In the genomic region with DNA sequence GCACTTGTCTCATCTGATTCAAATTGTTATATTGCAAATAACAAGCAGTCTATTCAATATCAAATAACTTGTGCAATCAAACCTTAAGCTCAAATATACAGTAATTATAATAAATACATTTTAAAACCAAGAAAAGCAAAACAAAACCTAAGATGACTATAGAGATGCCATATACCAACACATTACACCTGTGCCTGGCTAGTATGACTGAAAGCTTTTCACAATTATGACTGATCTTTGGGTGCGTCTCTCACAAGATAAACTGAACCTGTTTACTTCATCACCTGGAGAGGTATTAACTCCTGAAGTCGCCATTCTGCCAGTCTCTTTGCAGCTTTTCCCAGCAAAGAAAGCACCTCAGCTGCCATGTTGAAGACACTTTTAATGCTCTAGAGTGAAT, we compare ENCODE assay signal across 34 cellular contexts.
"Had no signal": no experiment of that assay in that cellular context is flagged by ENCODE, and none has a peak within 500 bp of the region (broad histone marks: within the 10 kb centered on the region; RNA-seq: fewer than 3 reads in every experiment).

No MANE protein-coding gene starts in this region.

- H3K9me3 Mint-ChIP-seq: activated B cell treated with CpG ODN at 0.5 μM for 24 hours; activated CD4-positive, alpha-beta memory T cell treated with anti-CD3 and anti-CD28 coated beads, Interleukin-2, amount 10 ng/mL, durations not matched to agents 7 days and 5 days; activated CD4-positive, alpha-beta T cell treated with anti-CD3 and anti-CD28 coated beads, Interleukin-2, amount 10 ng/mL, durations not matched to agents 7 days and 5 days; activated naive CD4-positive, alpha-beta T cell treated with anti-CD3 and anti-CD28 coated beads, Interleukin-2, amount 10 ng/mL, durations not matched to agents 7 days and 5 days; activated naive CD4-positive, alpha-beta T cell treated with anti-CD3 and anti-CD28 coated beads, Interleukin-2, amount 50 U/mL, for 72 hours; activated naive CD8-positive, alpha-beta T cell treated with anti-CD3 and anti-CD28 coated beads, Interleukin-2, amount 10 ng/mL, durations not matched to agents 7 days and 5 days; activated T-cell treated with anti-CD3 and anti-CD28 coated beads, Interleukin-2, amount 50 U/mL, for 4 hours; activated T-helper 1 cell treated with anti-CD3 and anti-CD28 coated beads, Interleukin-12 subunit alpha, Interleukin-12 subunit beta, Interleukin-2, Interleukin-4 antibody, amounts not matched to agents 30 ng/mL and 10 ng/mL and 1 ng/mL, durations not matched to agents 14 hours and 24 hours and 36 hours; effector memory CD8-positive, alpha-beta T cell; T-helper 2 cell treated with Interferon-gamma antibody and Interleukin-4, amounts not matched to agents 5 μg/mL and 100 μg/mL, for 36 hours had no signal

- H3K4me3 ChIP-seq: esophagus squamous epithelium, gastrocnemius medialis, heart left ventricle had no signal

- DNase-seq: activated B cell treated with CpG ODN at 0.5 μM for 24 hours; activated CD4-positive, alpha-beta memory T cell treated with anti-CD3 and anti-CD28 coated beads, Interleukin-2, amount 10 ng/mL, durations not matched to agents 7 days and 5 days; activated CD4-positive, alpha-beta T cell treated with anti-CD3 and anti-CD28 coated beads, Interleukin-2, amount 10 ng/mL, durations not matched to agents 7 days and 5 days; activated CD4-positive, alpha-beta T cell treated with anti-CD3 and anti-CD28 coated beads, Interleukin-2, amount 50 U/mL, for 4 hours; activated CD8-positive, alpha-beta memory T cell treated with anti-CD3 and anti-CD28 coated beads, Interleukin-2, amount 50 U/mL, for 48 hours; activated gamma-delta T cell; activated naive CD4-positive, alpha-beta T cell; activated naive CD4-positive, alpha-beta T cell treated with anti-CD3 and anti-CD28 coated beads, Interleukin-2, amount 10 ng/mL, durations not matched to agents 7 days and 5 days; activated naive CD8-positive, alpha-beta T cell treated with anti-CD3 and anti-CD28 coated beads, Interleukin-2, amount 10 ng/mL, durations not matched to agents 7 days and 5 days; activated T-cell treated with anti-CD3 and anti-CD28 coated beads for 4 hours; activated T-cell treated with anti-CD3 and anti-CD28 coated beads, Interleukin-2, amount 50 U/mL, for 4 hours; amniotic stem cell; anterior cingulate cortex; brain microvascular endothelial cell; caudate nucleus; cortex of kidney; dermis blood vessel endothelial cell; effector CD4-positive, alpha-beta T cell; effector memory CD8-positive, alpha-beta T cell; erythroblast; esophagus squamous epithelium; foreskin keratinocyte; gastrocnemius medialis; glutamatergic neuron; heart left ventricle; hypothalamus; T-helper 1 cell; T-helper 17 cell; T1000; WERI-Rb-1 had no signal

- H3K27me3 Mint-ChIP-seq: activated B cell treated with CpG ODN at 0.5 μM for 24 hours; activated CD4-positive, alpha-beta memory T cell treated with anti-CD3 and anti-CD28 coated beads, Interleukin-2, amount 10 ng/mL, durations not matched to agents 7 days and 5 days; activated CD4-positive, alpha-beta T cell treated with anti-CD3 and anti-CD28 coated beads, Interleukin-2, amount 10 ng/mL, durations not matched to agents 7 days and 5 days; activated naive CD4-positive, alpha-beta T cell treated with anti-CD3 and anti-CD28 coated beads, Interleukin-2, amount 10 ng/mL, durations not matched to agents 7 days and 5 days; activated naive CD8-positive, alpha-beta T cell treated with anti-CD3 and anti-CD28 coated beads, Interleukin-2, amount 10 ng/mL, durations not matched to agents 7 days and 5 days; effector memory CD8-positive, alpha-beta T cell; T-helper 17 cell had no signal

- H3K36me3 Mint-ChIP-seq: activated naive CD4-positive, alpha-beta T cell treated with anti-CD3 and anti-CD28 coated beads, Interleukin-2, amount 50 U/mL, for 72 hours had no signal

- H3K27me3 ChIP-seq: brain microvascular endothelial cell, esophagus squamous epithelium, foreskin keratinocyte, gastrocnemius medialis had no signal

- H3K36me3 ChIP-seq: brain microvascular endothelial cell, esophagus squamous epithelium, gastrocnemius medialis, heart left ventricle, WERI-Rb-1 had no signal

- H3K4me1 ChIP-seq: esophagus squamous epithelium, gastrocnemius medialis had no signal

- H3K27ac Mint-ChIP-seq: activated B cell treated with CpG ODN at 0.5 μM for 24 hours; activated CD4-positive, alpha-beta memory T cell treated with anti-CD3 and anti-CD28 coated beads, Interleukin-2, amount 10 ng/mL, durations not matched to agents 7 days and 5 days; activated CD4-positive, alpha-beta T cell treated with anti-CD3 and anti-CD28 coated beads, Interleukin-2, amount 10 ng/mL, durations not matched to agents 7 days and 5 days; activated naive CD4-positive, alpha-beta T cell treated with anti-CD3 and anti-CD28 coated beads, Interleukin-2, amount 10 ng/mL, durations not matched to agents 7 days and 5 days; activated naive CD4-positive, alpha-beta T cell treated with anti-CD3 and anti-CD28 coated beads, Interleukin-2, amount 50 U/mL, for 72 hours; activated naive CD8-positive, alpha-beta T cell treated with anti-CD3 and anti-CD28 coated beads, Interleukin-2, amount 10 ng/mL, durations not matched to agents 7 days and 5 days; activated T-helper 1 cell treated with anti-CD3 and anti-CD28 coated beads, Interleukin-12 subunit alpha, Interleukin-12 subunit beta, Interleukin-2, Interleukin-4 antibody, amounts not matched to agents 30 ng/mL and 10 ng/mL and 1 ng/mL, durations not matched to agents 14 hours and 24 hours and 36 hours; T-helper 17 cell; T-helper 2 cell treated with Interferon-gamma antibody and Interleukin-4, amounts not matched to agents 5 μg/mL and 100 μg/mL, for 36 hours had no signal

- ATAC-seq: activated CD4-positive, CD25-positive, alpha-beta regulatory T cell treated with anti-CD3 and anti-CD28 coated beads, Interleukin-2, amount 50 U/mL, for 24 hours; activated T-cell treated with anti-CD3 and anti-CD28 coated beads, Interleukin-2, amount 50 U/mL, for 4 hours; effector memory CD8-positive, alpha-beta T cell; foreskin keratinocyte; gastrocnemius medialis; heart left ventricle; T-helper 17 cell had no signal

- H3K4me3 Mint-ChIP-seq: activated B cell treated with CpG ODN at 0.5 μM for 24 hours; activated CD4-positive, alpha-beta memory T cell treated with anti-CD3 and anti-CD28 coated beads, Interleukin-2, amount 10 ng/mL, durations not matched to agents 7 days and 5 days; activated CD4-positive, alpha-beta T cell treated with anti-CD3 and anti-CD28 coated beads, Interleukin-2, amount 10 ng/mL, durations not matched to agents 7 days and 5 days; activated naive CD4-positive, alpha-beta T cell treated with anti-CD3 and anti-CD28 coated beads, Interleukin-2, amount 10 ng/mL, durations not matched to agents 7 days and 5 days; activated naive CD8-positive, alpha-beta T cell treated with anti-CD3 and anti-CD28 coated beads, Interleukin-2, amount 10 ng/mL, durations not matched to agents 7 days and 5 days; activated T-cell treated with anti-CD3 and anti-CD28 coated beads, Interleukin-2, amount 50 U/mL, for 4 hours; activated T-helper 1 cell treated with anti-CD3 and anti-CD28 coated beads, Interleukin-12 subunit alpha, Interleukin-12 subunit beta, Interleukin-2, Interleukin-4 antibody, amounts not matched to agents 30 ng/mL and 10 ng/mL and 1 ng/mL, durations not matched to agents 14 hours and 24 hours and 36 hours; effector memory CD8-positive, alpha-beta T cell; T-helper 17 cell; T-helper 2 cell treated with Interferon-gamma antibody and Interleukin-4, amounts not matched to agents 5 μg/mL and 100 μg/mL, for 36 hours had no signal

- H3K27ac ChIP-seq: brain microvascular endothelial cell, esophagus squamous epithelium, foreskin keratinocyte, gastrocnemius medialis, heart left ventricle, WERI-Rb-1 had no signal

- H3K9me3 ChIP-seq: esophagus squamous epithelium, gastrocnemius medialis, heart left ventricle had no signal
